In the genomic region with DNA sequence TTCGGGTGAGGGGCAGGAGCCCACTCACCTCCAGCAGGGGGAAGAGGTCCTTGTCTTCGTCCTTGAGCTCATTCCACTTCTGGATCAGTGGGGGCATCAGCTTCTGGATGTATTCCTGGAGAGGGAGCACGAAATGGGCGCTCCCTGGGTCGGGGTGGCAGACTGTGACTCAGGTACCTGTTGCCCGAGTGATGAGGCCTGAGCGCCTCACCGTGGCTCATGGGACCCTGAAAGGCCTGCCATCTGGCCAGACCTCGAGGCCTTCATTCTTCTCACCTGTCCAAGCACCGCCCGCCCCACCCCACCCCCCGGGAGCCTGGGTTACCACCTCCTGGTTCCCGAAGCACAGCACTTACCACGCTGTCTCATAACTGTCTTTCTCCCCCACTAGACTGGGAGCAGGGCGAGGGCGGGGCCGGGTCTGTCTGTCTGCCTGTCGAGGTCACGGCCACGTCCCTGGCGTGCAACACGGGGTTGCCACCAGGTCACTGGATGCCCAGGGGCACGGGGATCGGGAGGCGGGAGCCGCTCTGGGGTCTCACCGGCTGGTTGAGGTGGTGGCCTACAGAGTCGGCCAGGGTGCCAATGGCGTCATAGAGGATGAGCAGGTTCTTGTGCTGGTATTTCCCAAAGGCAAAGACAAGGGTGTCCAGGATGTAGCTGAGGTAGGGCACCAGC, we compare ENCODE assay signal across 26 cellular contexts. TPM values are rescaled to one million over a fixed set of nuclear protein-coding genes. Genes with fewer than 3 reads are reported as not detected.
"Had no signal": no experiment of that assay in that cellular context is flagged by ENCODE, and none has a peak within 500 bp of the region (broad histone marks: within the 10 kb centered on the region; RNA-seq: fewer than 3 reads in every experiment).

No MANE protein-coding gene starts in this region.

- H3K4me3 Mint-ChIP-seq: endodermal cell; naive thymus-derived CD4-positive, alpha-beta T cell; nephron progenitor cell had no signal

- H3K27me3 Mint-ChIP-seq: naive thymus-derived CD4-positive, alpha-beta T cell had no signal

- DNase-seq: effector CD4-positive, alpha-beta T cell; endodermal cell; heart right ventricle; hypothalamus; kidney glomerular epithelial cell; naive thymus-derived CD4-positive, alpha-beta T cell; nephron progenitor cell; small intestine; stimulated activated CD4-positive, alpha-beta T cell treated with anti-CD3 and anti-CD28 coated beads, Interleukin-12 subunit alpha, Interleukin-12 subunit beta, amount 100 ng/mL, for 4 hours; stimulated activated naive CD8-positive, alpha-beta T cell treated with anti-CD3 and anti-CD28 coated beads, Interleukin-15, Interleukin-2, amounts not matched to agents 100 U/mL and 50 U/mL, for 24 hours; thyroid gland; upper lobe of left lung; uterus had no signal

- H3K27ac ChIP-seq: coronary artery, heart right ventricle, neutrophil, right atrium auricular region, suprapubic skin, thyroid gland, upper lobe of left lung, uterus had no signal

- ATAC-seq: heart right ventricle; naive thymus-derived CD4-positive, alpha-beta T cell; stimulated activated naive CD8-positive, alpha-beta T cell treated with anti-CD3 and anti-CD28 coated beads, Interleukin-15, Interleukin-2, amounts not matched to agents 100 U/mL and 50 U/mL, for 24 hours had no signal

- H3K9me3 Mint-ChIP-seq: endodermal cell; naive thymus-derived CD4-positive, alpha-beta T cell; nephron progenitor cell had no signal

- H3K27ac Mint-ChIP-seq: endodermal cell; naive thymus-derived CD4-positive, alpha-beta T cell; nephron progenitor cell had no signal

RNA-seq across cellular contexts. Expression of a gene that starts 18.0 kb away (rescaled TPM):
- total RNA-seq: dermis microvascular lymphatic vessel endothelial cell; endodermal cell; fibroblast of lung; frontal cortex; heart right ventricle; liver; lung microvascular endothelial cell; mesenteric fat pad; mononuclear cell; naive thymus-derived CD4-positive, alpha-beta T cell; osteocyte; posterior vena cava; right atrium auricular region; suprapubic skin; thyroid gland; upper lobe of left lung; uterus had no signal
